8 cellular contexts compared by ENCODE assay signal in the genomic region with DNA sequence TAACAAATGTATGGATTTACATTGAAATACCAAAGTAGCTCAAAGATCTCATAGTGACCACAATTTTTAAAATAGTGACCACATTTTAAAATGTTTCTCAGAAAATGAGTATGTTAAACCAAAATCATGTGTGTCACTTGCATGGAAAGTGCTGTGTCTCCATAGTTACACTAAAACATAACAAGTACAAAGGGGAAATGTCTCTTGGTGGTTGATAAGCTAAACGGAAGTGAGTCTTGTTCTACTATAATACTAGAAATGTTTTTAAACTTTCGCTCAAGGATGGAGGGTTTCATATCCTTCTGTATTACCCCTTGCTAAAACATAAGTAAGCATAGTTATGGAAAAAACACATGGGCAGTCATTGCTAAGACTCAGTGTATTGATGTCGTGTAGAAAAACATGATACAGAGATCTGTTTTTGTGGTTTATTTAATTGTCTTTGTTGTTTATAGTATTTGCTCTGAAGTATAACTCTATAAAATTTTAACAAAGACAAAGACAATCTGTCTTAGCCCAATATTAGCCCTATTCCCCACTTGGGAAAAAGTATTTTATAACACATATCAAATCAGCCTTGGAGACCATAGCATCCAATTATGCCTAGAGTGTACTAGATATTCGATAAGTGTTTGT.
DNase-seq lines count a peak whose midpoint lies in the region; ATAC-seq lines count a peak whose summit lies in the region.

No MANE protein-coding gene starts in this region.

- ATAC-seq in GM19351 (IDR thresholded peaks at IDR 0.05; ENCODE audit: unreplicated experiment) (peak; percentile 80), HG03457 (IDR thresholded peaks at IDR 0.05; ENCODE audit: unreplicated experiment) (peak; percentile 50), GM19324 (IDR thresholded peaks at IDR 0.05; ENCODE audit: low FRiP score, unreplicated experiment) (no peak)
- ATAC-seq in stimulated activated naive CD8-positive, alpha-beta T cell treated with anti-CD3 and anti-CD28 coated beads, Interleukin-15, Interleukin-2, amounts not matched to agents 100 U/mL and 50 U/mL, for 24 hours, result peak; percentile 84

- H3K9me3 ChIP-seq in BLaER1, result no peaks in the 10 kb centered on the region

- H3K4me1 ChIP-seq in BLaER1, result peaks cover 16% of the 10 kb centered on the region

- H3K9me3 Mint-ChIP-seq in activated naive CD8-positive, alpha-beta T cell (ENCODE audit: low read depth), result peaks cover 5% of the 10 kb centered on the region

- H3K4me1 Mint-ChIP-seq in activated naive CD8-positive, alpha-beta T cell (ENCODE audit: low read depth), result peaks cover 57% of the 10 kb centered on the region

- no peak overlapping the region for H3K4me3 ChIP-seq in BLaER1

- no peak overlapping the region for H3K9ac ChIP-seq in BLaER1

- DNase-seq in stimulated activated naive CD8-positive, alpha-beta T cell treated with anti-CD3 and anti-CD28 coated beads, Interleukin-15, Interleukin-2, amounts not matched to agents 100 U/mL and 50 U/mL, for 24 hours, result no peak
- DNase-seq in amygdala (lab: John Stamatoyannopoulos, UW) (no peak), NCI-H1048 (lab: John Stamatoyannopoulos, UW) (no peak)

- no peaks in the 10 kb centered on the region for H3K36me3 ChIP-seq in BLaER1

- H3K27me3 ChIP-seq in BLaER1, result no peaks in the 10 kb centered on the region

- peak overlapping the region; percentile 92 for H3K27ac Mint-ChIP-seq in activated naive CD8-positive, alpha-beta T cell

- no peaks in the 10 kb centered on the region for H4K20me1 ChIP-seq in BLaER1

- H3K27ac ChIP-seq in BLaER1, result no peak overlapping the region

- H3K27me3 Mint-ChIP-seq in activated naive CD8-positive, alpha-beta T cell, result no peaks in the 10 kb centered on the region

- H3K36me3 Mint-ChIP-seq in activated naive CD8-positive, alpha-beta T cell, result no peaks in the 10 kb centered on the region

- H3K4me3 Mint-ChIP-seq in activated naive CD8-positive, alpha-beta T cell, result peak overlapping the region; percentile 69

- peak overlapping the region; percentile 37 for H3K4me2 ChIP-seq in BLaER1
